1 cellular context compared by ENCODE assay signal in the genomic region with DNA sequence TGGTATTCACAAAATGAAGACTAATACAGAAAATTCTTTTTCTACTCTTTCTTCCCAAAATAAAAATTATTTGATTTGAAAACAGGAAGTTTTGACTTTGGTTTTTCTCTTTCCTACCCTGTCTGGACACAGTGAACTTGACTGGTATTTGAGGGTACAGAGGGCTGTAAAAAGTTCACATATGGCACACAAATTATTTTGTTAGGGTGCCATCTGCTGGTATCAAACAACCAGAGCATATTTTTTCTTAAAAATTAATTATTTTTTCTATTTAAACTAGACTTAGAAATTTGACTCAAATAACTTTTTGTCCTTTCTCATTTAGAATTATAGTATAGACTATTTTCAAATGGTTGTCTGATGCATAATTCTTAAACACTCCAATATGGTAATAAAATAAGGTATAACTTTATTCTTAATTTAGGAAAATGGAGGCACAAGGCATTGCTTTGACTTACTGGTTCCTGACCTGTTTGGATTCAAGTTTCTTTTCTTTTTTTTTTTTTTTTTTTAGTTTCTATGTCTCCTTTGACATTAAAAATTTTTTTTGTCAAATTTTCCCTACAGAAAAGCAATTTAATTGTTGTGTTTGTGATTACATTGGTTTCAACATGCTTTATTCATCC.
TF ChIP-seq lines count a peak whose summit lies in the region.

No MANE protein-coding gene starts in this region.

TF ChIP-seq in HepG2, 621 proteins besides CTCF, POLR2A, EP300 and RAD21 (continued from another document):
- TF ChIP-seq, protein P1, sequence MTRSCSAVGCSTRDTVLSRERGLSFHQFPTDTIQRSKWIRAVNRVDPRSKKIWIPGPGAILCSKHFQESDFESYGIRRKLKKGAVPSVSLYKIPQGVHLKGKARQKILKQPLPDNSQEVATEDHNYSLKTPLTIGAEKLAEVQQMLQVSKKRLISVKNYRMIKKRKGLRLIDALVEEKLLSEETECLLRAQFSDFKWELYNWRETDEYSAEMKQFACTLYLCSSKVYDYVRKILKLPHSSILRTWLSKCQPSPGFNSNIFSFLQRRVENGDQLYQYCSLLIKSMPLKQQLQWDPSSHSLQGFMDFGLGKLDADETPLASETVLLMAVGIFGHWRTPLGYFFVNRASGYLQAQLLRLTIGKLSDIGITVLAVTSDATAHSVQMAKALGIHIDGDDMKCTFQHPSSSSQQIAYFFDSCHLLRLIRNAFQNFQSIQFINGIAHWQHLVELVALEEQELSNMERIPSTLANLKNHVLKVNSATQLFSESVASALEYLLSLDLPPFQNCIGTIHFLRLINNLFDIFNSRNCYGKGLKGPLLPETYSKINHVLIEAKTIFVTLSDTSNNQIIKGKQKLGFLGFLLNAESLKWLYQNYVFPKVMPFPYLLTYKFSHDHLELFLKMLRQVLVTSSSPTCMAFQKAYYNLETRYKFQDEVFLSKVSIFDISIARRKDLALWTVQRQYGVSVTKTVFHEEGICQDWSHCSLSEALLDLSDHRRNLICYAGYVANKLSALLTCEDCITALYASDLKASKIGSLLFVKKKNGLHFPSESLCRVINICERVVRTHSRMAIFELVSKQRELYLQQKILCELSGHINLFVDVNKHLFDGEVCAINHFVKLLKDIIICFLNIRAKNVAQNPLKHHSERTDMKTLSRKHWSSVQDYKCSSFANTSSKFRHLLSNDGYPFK (CRISPR knock-in tag; IDR thresholded peaks at IDR 0.05; ENCODE audit: borderline replicate concordance): no peak
- peak; percentile 53 for TF ChIP-seq SMC3 (IDR thresholded peaks at IDR 0.05; ENCODE audit: low read length)
- TF ChIP-seq FOSL1 (CRISPR knock-in tag; IDR thresholded peaks at IDR 0.05; ENCODE audit: borderline replicate concordance): no peak
- TF ChIP-seq, protein P2, sequence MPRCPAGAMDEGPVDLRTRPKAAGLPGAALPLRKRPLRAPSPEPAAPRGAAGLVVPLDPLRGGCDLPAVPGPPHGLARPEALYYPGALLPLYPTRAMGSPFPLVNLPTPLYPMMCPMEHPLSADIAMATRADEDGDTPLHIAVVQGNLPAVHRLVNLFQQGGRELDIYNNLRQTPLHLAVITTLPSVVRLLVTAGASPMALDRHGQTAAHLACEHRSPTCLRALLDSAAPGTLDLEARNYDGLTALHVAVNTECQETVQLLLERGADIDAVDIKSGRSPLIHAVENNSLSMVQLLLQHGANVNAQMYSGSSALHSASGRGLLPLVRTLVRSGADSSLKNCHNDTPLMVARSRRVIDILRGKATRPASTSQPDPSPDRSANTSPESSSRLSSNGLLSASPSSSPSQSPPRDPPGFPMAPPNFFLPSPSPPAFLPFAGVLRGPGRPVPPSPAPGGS (CRISPR knock-in tag; IDR thresholded peaks at IDR 0.05): no peak
- TF ChIP-seq, protein P3, sequence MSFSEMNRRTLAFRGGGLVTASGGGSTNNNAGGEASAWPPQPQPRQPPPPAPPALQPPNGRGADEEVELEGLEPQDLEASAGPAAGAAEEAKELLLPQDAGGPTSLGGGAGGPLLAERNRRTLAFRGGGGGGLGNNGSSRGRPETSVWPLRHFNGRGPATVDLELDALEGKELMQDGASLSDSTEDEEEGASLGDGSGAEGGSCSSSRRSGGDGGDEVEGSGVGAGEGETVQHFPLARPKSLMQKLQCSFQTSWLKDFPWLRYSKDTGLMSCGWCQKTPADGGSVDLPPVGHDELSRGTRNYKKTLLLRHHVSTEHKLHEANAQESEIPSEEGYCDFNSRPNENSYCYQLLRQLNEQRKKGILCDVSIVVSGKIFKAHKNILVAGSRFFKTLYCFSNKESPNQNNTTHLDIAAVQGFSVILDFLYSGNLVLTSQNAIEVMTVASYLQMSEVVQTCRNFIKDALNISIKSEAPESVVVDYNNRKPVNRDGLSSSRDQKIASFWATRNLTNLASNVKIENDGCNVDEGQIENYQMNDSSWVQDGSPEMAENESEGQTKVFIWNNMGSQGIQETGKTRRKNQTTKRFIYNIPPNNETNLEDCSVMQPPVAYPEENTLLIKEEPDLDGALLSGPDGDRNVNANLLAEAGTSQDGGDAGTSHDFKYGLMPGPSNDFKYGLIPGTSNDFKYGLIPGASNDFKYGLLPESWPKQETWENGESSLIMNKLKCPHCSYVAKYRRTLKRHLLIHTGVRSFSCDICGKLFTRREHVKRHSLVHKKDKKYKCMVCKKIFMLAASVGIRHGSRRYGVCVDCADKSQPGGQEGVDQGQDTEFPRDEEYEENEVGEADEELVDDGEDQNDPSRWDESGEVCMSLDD (CRISPR knock-in tag; IDR thresholded peaks at IDR 0.05; ENCODE audit: borderline replicate concordance): no peak
- no peak for TF ChIP-seq PITX1 (CRISPR knock-in tag; IDR thresholded peaks at IDR 0.05)
- no peak for TF ChIP-seq ZBTB38 (CRISPR knock-in tag; IDR thresholded peaks at IDR 0.05)
- TF ChIP-seq, protein P4, sequence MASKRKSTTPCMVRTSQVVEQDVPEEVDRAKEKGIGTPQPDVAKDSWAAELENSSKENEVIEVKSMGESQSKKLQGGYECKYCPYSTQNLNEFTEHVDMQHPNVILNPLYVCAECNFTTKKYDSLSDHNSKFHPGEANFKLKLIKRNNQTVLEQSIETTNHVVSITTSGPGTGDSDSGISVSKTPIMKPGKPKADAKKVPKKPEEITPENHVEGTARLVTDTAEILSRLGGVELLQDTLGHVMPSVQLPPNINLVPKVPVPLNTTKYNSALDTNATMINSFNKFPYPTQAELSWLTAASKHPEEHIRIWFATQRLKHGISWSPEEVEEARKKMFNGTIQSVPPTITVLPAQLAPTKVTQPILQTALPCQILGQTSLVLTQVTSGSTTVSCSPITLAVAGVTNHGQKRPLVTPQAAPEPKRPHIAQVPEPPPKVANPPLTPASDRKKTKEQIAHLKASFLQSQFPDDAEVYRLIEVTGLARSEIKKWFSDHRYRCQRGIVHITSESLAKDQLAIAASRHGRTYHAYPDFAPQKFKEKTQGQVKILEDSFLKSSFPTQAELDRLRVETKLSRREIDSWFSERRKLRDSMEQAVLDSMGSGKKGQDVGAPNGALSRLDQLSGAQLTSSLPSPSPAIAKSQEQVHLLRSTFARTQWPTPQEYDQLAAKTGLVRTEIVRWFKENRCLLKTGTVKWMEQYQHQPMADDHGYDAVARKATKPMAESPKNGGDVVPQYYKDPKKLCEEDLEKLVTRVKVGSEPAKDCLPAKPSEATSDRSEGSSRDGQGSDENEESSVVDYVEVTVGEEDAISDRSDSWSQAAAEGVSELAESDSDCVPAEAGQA (IDR thresholded peaks at IDR 0.05; ENCODE audit: low read depth): no peak
- TF ChIP-seq, protein P4 (CRISPR knock-in tag; IDR thresholded peaks at IDR 0.05; ENCODE audit: borderline replicate concordance): no peak
- no peak for TF ChIP-seq KDM3A (CRISPR knock-in tag; IDR thresholded peaks at IDR 0.05; ENCODE audit: low read depth)
- TF ChIP-seq, protein P5, sequence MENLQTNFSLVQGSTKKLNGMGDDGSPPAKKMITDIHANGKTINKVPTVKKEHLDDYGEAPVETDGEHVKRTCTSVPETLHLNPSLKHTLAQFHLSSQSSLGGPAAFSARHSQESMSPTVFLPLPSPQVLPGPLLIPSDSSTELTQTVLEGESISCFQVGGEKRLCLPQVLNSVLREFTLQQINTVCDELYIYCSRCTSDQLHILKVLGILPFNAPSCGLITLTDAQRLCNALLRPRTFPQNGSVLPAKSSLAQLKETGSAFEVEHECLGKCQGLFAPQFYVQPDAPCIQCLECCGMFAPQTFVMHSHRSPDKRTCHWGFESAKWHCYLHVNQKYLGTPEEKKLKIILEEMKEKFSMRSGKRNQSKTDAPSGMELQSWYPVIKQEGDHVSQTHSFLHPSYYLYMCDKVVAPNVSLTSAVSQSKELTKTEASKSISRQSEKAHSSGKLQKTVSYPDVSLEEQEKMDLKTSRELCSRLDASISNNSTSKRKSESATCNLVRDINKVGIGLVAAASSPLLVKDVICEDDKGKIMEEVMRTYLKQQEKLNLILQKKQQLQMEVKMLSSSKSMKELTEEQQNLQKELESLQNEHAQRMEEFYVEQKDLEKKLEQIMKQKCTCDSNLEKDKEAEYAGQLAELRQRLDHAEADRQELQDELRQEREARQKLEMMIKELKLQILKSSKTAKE (CRISPR knock-in tag; IDR thresholded peaks at IDR 0.05; ENCODE audit: borderline replicate concordance): no peak
- TF ChIP-seq REPIN1 (CRISPR knock-in tag; IDR thresholded peaks at IDR 0.05; ENCODE audit: borderline replicate concordance, low read depth): no peak
- no peak for TF ChIP-seq ZNF205 (CRISPR knock-in tag; IDR thresholded peaks at IDR 0.05)
- peak; percentile 64 for TF ChIP-seq STAG1 (CRISPR knock-in tag; IDR thresholded peaks at IDR 0.05)
- no peak for TF ChIP-seq NFRKB (IDR thresholded peaks at IDR 0.05)
- TF ChIP-seq, protein P6, sequence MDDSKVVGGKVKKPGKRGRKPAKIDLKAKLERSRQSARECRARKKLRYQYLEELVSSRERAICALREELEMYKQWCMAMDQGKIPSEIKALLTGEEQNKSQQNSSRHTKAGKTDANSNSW (CRISPR knock-in tag; IDR thresholded peaks at IDR 0.05; ENCODE audit: borderline replicate concordance): no peak
- TF ChIP-seq ZNF891 (CRISPR knock-in tag; IDR thresholded peaks at IDR 0.05): no peak
- 0 out of 2 replicates have a peak, but pooled peaks have one; percentile 34 for TF ChIP-seq KDM5A (IDR thresholded peaks at IDR 0.05; ENCODE audit: borderline replicate concordance, low read length)
- TF ChIP-seq, protein P7, sequence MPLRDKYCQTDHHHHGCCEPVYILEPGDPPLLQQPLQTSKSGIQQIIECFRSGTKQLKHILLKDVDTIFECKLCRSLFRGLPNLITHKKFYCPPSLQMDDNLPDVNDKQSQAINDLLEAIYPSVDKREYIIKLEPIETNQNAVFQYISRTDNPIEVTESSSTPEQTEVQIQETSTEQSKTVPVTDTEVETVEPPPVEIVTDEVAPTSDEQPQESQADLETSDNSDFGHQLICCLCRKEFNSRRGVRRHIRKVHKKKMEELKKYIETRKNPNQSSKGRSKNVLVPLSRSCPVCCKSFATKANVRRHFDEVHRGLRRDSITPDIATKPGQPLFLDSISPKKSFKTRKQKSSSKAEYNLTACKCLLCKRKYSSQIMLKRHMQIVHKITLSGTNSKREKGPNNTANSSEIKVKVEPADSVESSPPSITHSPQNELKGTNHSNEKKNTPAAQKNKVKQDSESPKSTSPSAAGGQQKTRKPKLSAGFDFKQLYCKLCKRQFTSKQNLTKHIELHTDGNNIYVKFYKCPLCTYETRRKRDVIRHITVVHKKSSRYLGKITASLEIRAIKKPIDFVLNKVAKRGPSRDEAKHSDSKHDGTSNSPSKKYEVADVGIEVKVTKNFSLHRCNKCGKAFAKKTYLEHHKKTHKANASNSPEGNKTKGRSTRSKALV (CRISPR knock-in tag; IDR thresholded peaks at IDR 0.05): no peak
- TF ChIP-seq ZNF33A (CRISPR knock-in tag; IDR thresholded peaks at IDR 0.05; ENCODE audit: borderline replicate concordance): no peak
- no peak for TF ChIP-seq ZFP82 (CRISPR knock-in tag; IDR thresholded peaks at IDR 0.05; ENCODE audit: borderline replicate concordance)
- no peak for TF ChIP-seq ELF1 (CRISPR knock-in tag; IDR thresholded peaks at IDR 0.05)
- TF ChIP-seq, protein P8, sequence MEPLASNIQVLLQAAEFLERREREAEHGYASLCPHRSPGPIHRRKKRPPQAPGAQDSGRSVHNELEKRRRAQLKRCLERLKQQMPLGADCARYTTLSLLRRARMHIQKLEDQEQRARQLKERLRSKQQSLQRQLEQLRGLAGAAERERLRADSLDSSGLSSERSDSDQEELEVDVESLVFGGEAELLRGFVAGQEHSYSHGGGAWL (CRISPR knock-in tag; IDR thresholded peaks at IDR 0.05): no peak
- TF ChIP-seq, protein P9, sequence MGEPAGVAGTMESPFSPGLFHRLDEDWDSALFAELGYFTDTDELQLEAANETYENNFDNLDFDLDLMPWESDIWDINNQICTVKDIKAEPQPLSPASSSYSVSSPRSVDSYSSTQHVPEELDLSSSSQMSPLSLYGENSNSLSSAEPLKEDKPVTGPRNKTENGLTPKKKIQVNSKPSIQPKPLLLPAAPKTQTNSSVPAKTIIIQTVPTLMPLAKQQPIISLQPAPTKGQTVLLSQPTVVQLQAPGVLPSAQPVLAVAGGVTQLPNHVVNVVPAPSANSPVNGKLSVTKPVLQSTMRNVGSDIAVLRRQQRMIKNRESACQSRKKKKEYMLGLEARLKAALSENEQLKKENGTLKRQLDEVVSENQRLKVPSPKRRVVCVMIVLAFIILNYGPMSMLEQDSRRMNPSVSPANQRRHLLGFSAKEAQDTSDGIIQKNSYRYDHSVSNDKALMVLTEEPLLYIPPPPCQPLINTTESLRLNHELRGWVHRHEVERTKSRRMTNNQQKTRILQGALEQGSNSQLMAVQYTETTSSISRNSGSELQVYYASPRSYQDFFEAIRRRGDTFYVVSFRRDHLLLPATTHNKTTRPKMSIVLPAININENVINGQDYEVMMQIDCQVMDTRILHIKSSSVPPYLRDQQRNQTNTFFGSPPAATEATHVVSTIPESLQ (CRISPR knock-in tag; conservative IDR thresholded peaks at IDR 0.05): no peak
